ENCODE assay signal across 27 cellular contexts in the genomic region with DNA sequence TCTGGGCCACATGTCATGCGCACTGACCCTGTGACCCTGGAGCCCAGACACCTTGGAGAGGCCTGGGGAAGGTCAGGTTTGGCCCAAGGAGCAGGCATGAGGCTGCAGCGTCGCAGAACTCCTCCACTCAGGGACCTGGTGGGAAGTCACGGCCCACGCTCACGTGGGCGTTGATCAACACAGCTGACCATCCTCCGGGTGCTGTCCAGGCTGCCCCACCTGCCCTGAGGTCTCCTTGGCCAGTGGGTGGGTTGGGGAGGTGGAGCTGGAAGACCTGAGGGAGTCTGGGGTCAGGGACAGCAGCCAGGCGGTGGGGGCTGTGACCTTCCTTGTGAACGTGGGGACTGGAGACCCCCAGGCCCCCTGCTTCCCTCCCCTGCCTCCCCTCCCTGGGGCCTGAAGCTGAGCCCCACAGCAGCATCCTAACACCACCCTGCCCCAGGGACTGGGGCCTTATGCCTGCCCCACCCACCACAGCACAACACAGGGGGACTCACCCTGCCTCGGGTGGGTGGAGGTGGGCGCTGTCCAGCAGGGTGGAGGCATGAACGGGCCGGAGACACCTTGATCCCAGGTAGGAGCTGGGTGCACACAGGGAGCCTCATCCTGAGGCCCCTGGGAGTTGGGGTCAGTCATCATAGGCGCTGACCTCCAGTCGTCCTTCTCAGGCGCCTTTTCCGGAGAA. TPM values are rescaled to one million over a fixed set of nuclear protein-coding genes. Genes with fewer than 3 reads are reported as not detected.
"Had no signal": no experiment of that assay in that cellular context is flagged by ENCODE, and none has a peak within 500 bp of the region (broad histone marks: within the 10 kb centered on the region; RNA-seq: fewer than 3 reads in every experiment).

No MANE protein-coding gene starts in this region.

- H3K27ac ChIP-seq: KMS-11, RWPE1, SJSA1, SK-N-MC had no signal

- DNase-seq: IMR-90, Kasumi-1, MM.1S, NCI-H1092 treated with DMSO at 0.1 percent for 48 hours, NCI-H1436 treated with DMSO at 0.1 percent for 48 hours, NCI-H1694, NCI-H1930, NCI-H2081, NCI-H2107, NCI-H2227 treated with DMSO at 0.1 percent for 48 hours, NCI-H524, NCI-H69, NCI-H774, PC-3, SIG-M5, SW 1271, T-cell had no signal

- H3K4me1 Mint-ChIP-seq: T-cell had no signal

- H3K9me3 ChIP-seq: SJSA1 had no signal

- H3K36me3 Mint-ChIP-seq: T-cell had no signal

- H3K4me3 Mint-ChIP-seq: T-cell had no signal

- H3K4me1 ChIP-seq: SJSA1 had no signal

- H3K4me3 ChIP-seq: K562, SJSA1, SK-N-MC had no signal

- H3K4me2 ChIP-seq: KMS-11 had no signal

- H3K27ac Mint-ChIP-seq: T-cell had no signal

- H3K9me3 Mint-ChIP-seq: T-cell had no signal

- ATAC-seq: Panc1, T-cell had no signal

- H3K36me3 ChIP-seq: SJSA1 had no signal

RNA-seq across cellular contexts. Expression of a gene that starts 44.0 kb away (rescaled TPM):
- total RNA-seq: HepG2, HT1080, IMR-90, K562, M059J, NCI-H460, PC-3, SJSA1, T-cell had no signal
- polyA plus RNA-seq: HepG2, IMR-90, K562 had no signal
